In the genomic region with DNA sequence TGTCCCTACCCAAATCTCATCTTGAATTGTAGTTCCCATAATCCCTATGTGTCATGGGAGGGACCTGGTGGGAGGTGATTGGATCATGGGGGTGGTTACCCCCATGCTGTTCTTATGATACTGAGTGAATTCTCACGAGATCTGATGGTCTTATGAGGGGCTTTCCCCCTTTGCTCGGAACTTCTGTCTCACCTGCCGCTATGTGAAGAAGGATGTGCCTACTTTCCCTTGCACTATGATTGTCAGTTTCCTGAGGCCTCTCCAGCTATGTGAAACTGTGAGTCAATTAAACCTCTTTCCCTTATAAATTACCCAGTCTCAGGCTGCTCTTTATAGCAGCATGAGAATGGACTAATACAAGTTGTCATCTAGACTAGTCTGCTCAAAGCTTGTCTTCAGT, we compare ENCODE assay signal across 7 cellular contexts.
A peak's percentile ranks its signal among the peaks of the same experiment; 100 is the strongest.
DNase-seq lines count a peak whose midpoint lies in the region; ATAC-seq, FAIRE-seq and TF ChIP-seq lines count a peak whose summit lies in the region.
"Not testable (repeated sequence)": the region's sequence is repeated elsewhere in the genome, so short reads cannot be mapped to it uniquely, and the experiment has no call there.

No MANE protein-coding gene starts in this region.

- H3K27me3 Mint-ChIP-seq in Caco-2 (ENCODE audit: insufficient read depth, unreplicated experiment); MCF 10A (ENCODE audit: insufficient read depth, unreplicated experiment); neural progenitor cell (ENCODE audit: insufficient read depth, low read depth): not testable (repeated sequence)

- not testable (repeated sequence) for H3K9ac ChIP-seq in GM12878 (ENCODE audit: control insufficient read depth, insufficient read depth, low read length); H1 (replicated peaks in 1 of 4; ENCODE audit: extremely low read depth in 1 of 4, low read depth in 3 of 4, low read length in 3 of 4); endothelial cell of umbilical vein (replicated peaks; ENCODE audit: extremely low read depth, insufficient read depth, low read length); neural progenitor cell

- not testable (repeated sequence) for H3K4me3 ChIP-seq in Caco-2 (ENCODE audit: low read depth, low read length); HEK293 (ENCODE audit: low read depth, low read length); GM12878; H1 (ENCODE audit: extremely low read depth in 1 of 4, insufficient read depth in 2 of 4, low read depth in 3 of 4, low read length in 4 of 4); endothelial cell of umbilical vein (replicated peaks in 1 of 3; ENCODE audit: insufficient read depth in 1 of 3, low read depth in 1 of 3, low read length in 3 of 3); neural progenitor cell

- H3K27ac ChIP-seq in HEK293 (ENCODE audit: extremely low read depth, low read depth, low read length); GM12878 (ENCODE audit: control insufficient read depth, insufficient read depth); H1 (ENCODE audit: low read depth, low read length); endothelial cell of umbilical vein (ENCODE audit: insufficient read depth, low read depth, low read length); neural progenitor cell: not testable (repeated sequence)

- 47% methylated on average over 3 of the region's 3 CpGs for WGBS in GM12878 (ENCODE audit: insufficient coverage, insufficient replicate concordance, low lambda C conversion rate, missing lambda C conversion rate)
- 95% methylated on average over 3 of the region's 3 CpGs; no CpG with 5 or more reads in 1 of the 2 experiments for WGBS in H1 (ENCODE audit: extremely low coverage in 1 of 2, insufficient coverage in 1 of 2, insufficient read length in 1 of 2, insufficient replicate concordance in 2 of 2, low coverage in 1 of 2, low lambda C conversion rate in 2 of 2, missing lambda C conversion rate in 1 of 2), 2 experiments

- not testable (repeated sequence) for H4K5ac ChIP-seq in H1 (ENCODE audit: insufficient read length, low read depth, low read length)

- not testable (repeated sequence) for H3K9me3 ChIP-seq in Caco-2; HEK293 (ENCODE audit: control insufficient read depth, insufficient read depth, low read depth, low read length); GM12878 (replicated peaks; ENCODE audit: control insufficient read depth, insufficient read depth, low read length); endothelial cell of umbilical vein (replicated peaks; ENCODE audit: control insufficient read depth, insufficient read depth, low read length)
- H3K9me3 ChIP-seq in H1 (ENCODE audit: insufficient read depth in 2 of 2, low read depth in 1 of 2, low read length in 1 of 2) (peaks cover 10 to 18% of the 10 kb centered on the region in 2 experiments), neural progenitor cell (ENCODE audit: low read depth) (peaks cover 15% of the 10 kb centered on the region)

- TF ChIP-seq EP300 in GM12878 (IDR thresholded peaks at IDR 0.05; ENCODE audit: borderline replicate concordance in 1 of 2, control insufficient read depth in 1 of 2, low read depth in 2 of 2, low read length in 2 of 2); H1 (IDR thresholded peaks at IDR 0.05; ENCODE audit: borderline replicate concordance in 1 of 2, low read depth in 2 of 2, low read length in 2 of 2): not testable (repeated sequence)

- RAD21 ChIA-PET in GM12878 (lab: Charles Lee; ENCODE audit: unreplicated experiment), result not testable (repeated sequence)

- not testable (repeated sequence) for H2BK5ac ChIP-seq in H1 (ENCODE audit: low read depth, low read length)

- H3K56ac ChIP-seq in H1 (replicated peaks; ENCODE audit: insufficient read length, low read depth, low read length), result not testable (repeated sequence)

- not testable (repeated sequence) for FAIRE-seq in GM12878 (lab: Jason Lieb, UNC); H1 (lab: Jason Lieb, UNC)
- FAIRE-seq in endothelial cell of umbilical vein (lab: Jason Lieb, UNC), result peak; percentile 54

- H2AK5ac ChIP-seq in H1 (ENCODE audit: low read depth, low read length), result not testable (repeated sequence)

- H3K4ac ChIP-seq in H1 (replicated peaks; ENCODE audit: insufficient read length, low read depth, low read length), result not testable (repeated sequence)

- not testable (repeated sequence) for H2AFZ ChIP-seq in GM12878 (ENCODE audit: control insufficient read depth, low read depth, low read length); H1 (ENCODE audit: low read length); endothelial cell of umbilical vein (ENCODE audit: low read depth, low read length); neural progenitor cell (replicated peaks)

- not testable (repeated sequence) for H2BK120ac ChIP-seq in H1 (replicated peaks; ENCODE audit: low read depth, low read length)

- H3F3A ChIP-seq in neural progenitor cell (ENCODE audit: low read depth), result not testable (repeated sequence)

- SMC1A ChIA-PET in GM12878 (lab: Charles Lee; ENCODE audit: uncharacterized antibody, unreplicated experiment), result interaction anchor here (1.1 to 1.6 kb wide), 3 partner anchors 9 to 23 kb away, joined by 3 to 6 read pairs (median 3); no protein-coding TSS in a partner anchor

- TF ChIP-seq RAD21 in GM12878 (IDR thresholded peaks at IDR 0.05; ENCODE audit: insufficient read depth, low read depth, low read length); H1 (IDR thresholded peaks at IDR 0.05 in 1 of 2, conservative IDR thresholded peaks at IDR 0.05 in 1 of 2; ENCODE audit: low read depth in 2 of 2, low read length in 2 of 2): not testable (repeated sequence)

- not testable (repeated sequence) for H3K79me2 ChIP-seq in GM12878 (ENCODE audit: control insufficient read depth, insufficient read depth, low read length); H1 (ENCODE audit: control insufficient read depth in 1 of 2, insufficient read depth in 2 of 2, low read length in 2 of 2); endothelial cell of umbilical vein (ENCODE audit: control insufficient read depth, insufficient read depth, low read length); neural progenitor cell (ENCODE audit: low read depth)

- H3K9me3 Mint-ChIP-seq in Caco-2 (ENCODE audit: unreplicated experiment), result peaks cover 49% of the 10 kb centered on the region
- not testable (repeated sequence) for H3K9me3 Mint-ChIP-seq in MCF 10A (ENCODE audit: unreplicated experiment)
- H3K9me3 Mint-ChIP-seq in neural progenitor cell, result peaks cover 53% of the 10 kb centered on the region

- dilution Hi-C loops in endothelial cell of umbilical vein (cut with MboI; ENCODE audit: extremely low pct_ligation_motif_present, low sequenced_read_pairs), result not testable (repeated sequence)

- not testable (repeated sequence) for TF ChIP-seq POLR2A in GM12878 (IDR thresholded peaks at IDR 0.05; ENCODE audit: low read depth, low read length); H1 (IDR thresholded peaks at IDR 0.05; ENCODE audit: control extremely low read depth in 1 of 2, low read depth in 2 of 2, low read length in 2 of 2); endothelial cell of umbilical vein (IDR thresholded peaks at IDR 0.05; ENCODE audit: low read depth, low read length)

- in situ Hi-C loops in GM12878 (cut with MboI), result not testable (repeated sequence)

- not testable (repeated sequence) for H3K23me2 ChIP-seq in H1 (ENCODE audit: low read depth, low read length)

- CTCF ChIA-PET in Caco-2 (lab: Charles Lee); HEK293 (lab: Yijun Ruan, JAX); MCF 10A (lab: Yijun Ruan, JAX); H1 (lab: Charles Lee; ENCODE audit: partially characterized antibody); endothelial cell of umbilical vein (lab: Charles Lee): not testable (repeated sequence)
- CTCF ChIA-PET in GM12878 (lab: Yijun Ruan, JAX), result interaction anchor here (0.8 kb wide), 1 partner anchor 17 kb away, joined by 3 read pairs; no protein-coding TSS in a partner anchor

- H3K79me1 ChIP-seq in H1 (ENCODE audit: low read depth, low read length), result not testable (repeated sequence)

- not testable (repeated sequence) for H3K9me1 ChIP-seq in endothelial cell of umbilical vein (replicated peaks; ENCODE audit: control insufficient read depth, extremely low read depth, insufficient read depth, low read length)

- H3K27me3 ChIP-seq in Caco-2 (replicated peaks; ENCODE audit: control insufficient read depth, insufficient read depth, low read length); GM12878 (replicated peaks in 1 of 2; ENCODE audit: control insufficient read depth in 2 of 2, insufficient read depth in 2 of 2, low read length in 1 of 2); H1 (replicated peaks in 1 of 4; ENCODE audit: control insufficient read depth in 3 of 4, extremely low read depth in 1 of 4, insufficient read depth in 3 of 4, low read length in 3 of 4); endothelial cell of umbilical vein (ENCODE audit: control insufficient read depth in 2 of 2, insufficient read depth in 2 of 2, low read length in 2 of 2); neural progenitor cell: not testable (repeated sequence)

- H3K14ac ChIP-seq in H1 (ENCODE audit: insufficient read length), result not testable (repeated sequence)

- H3K27ac Mint-ChIP-seq in Caco-2 (ENCODE audit: unreplicated experiment) (peak overlapping the region; percentile 45), MCF 10A (ENCODE audit: low read depth, unreplicated experiment) (peak overlapping the region; percentile 50), neural progenitor cell (peak overlapping the region; percentile 9)

- not testable (repeated sequence) for H4K91ac ChIP-seq in H1 (replicated peaks; ENCODE audit: insufficient read length, low read length)

- H3K4me1 Mint-ChIP-seq in Caco-2 (ENCODE audit: low read depth, unreplicated experiment); neural progenitor cell: not testable (repeated sequence)
- peaks cover 25% of the 10 kb centered on the region for H3K4me1 Mint-ChIP-seq in MCF 10A (ENCODE audit: insufficient read depth, unreplicated experiment)

- not testable (repeated sequence) for H4K20me1 ChIP-seq in GM12878 (ENCODE audit: control insufficient read depth, insufficient read depth); H1 (replicated peaks in 1 of 2; ENCODE audit: control insufficient read depth in 1 of 2, insufficient read depth in 2 of 2, low read length in 2 of 2); endothelial cell of umbilical vein (replicated peaks; ENCODE audit: control insufficient read depth, extremely low read depth, insufficient read depth, low read length); neural progenitor cell (ENCODE audit: low read depth)

- H4K8ac ChIP-seq in H1 (ENCODE audit: extremely low read depth, insufficient read depth, low read length), result not testable (repeated sequence)

- H3K23ac ChIP-seq in H1 (ENCODE audit: insufficient read length), result not testable (repeated sequence)

- intact Hi-C loops in Caco-2 (cut with micrococcal nuclease; ENCODE audit: unreplicated experiment); GM12878 (cut with micrococcal nuclease; ENCODE audit: unreplicated experiment); MCF 10A (cut with micrococcal nuclease); endothelial cell of umbilical vein (cut with micrococcal nuclease): not testable (repeated sequence)

- POLR2A ChIA-PET in Caco-2 (lab: Charles Lee); HEK293 (lab: Yijun Ruan, JAX); GM12878 (lab: Charles Lee); H1 (lab: Charles Lee; ENCODE audit: partially characterized antibody); endothelial cell of umbilical vein (lab: Charles Lee): not testable (repeated sequence)
- POLR2A ChIA-PET in MCF 10A (lab: Yijun Ruan, JAX), result interaction anchor here (1.0 to 1.2 kb wide), 4 partner anchors 17 to 1202 kb away, joined by 3 to 4 read pairs (median 3); no protein-coding TSS in a partner anchor

- H3K36me3 Mint-ChIP-seq in Caco-2 (ENCODE audit: insufficient read depth, unreplicated experiment); MCF 10A (ENCODE audit: insufficient read depth, unreplicated experiment): not testable (repeated sequence)
- H3K36me3 Mint-ChIP-seq in neural progenitor cell, result peaks cover 26% of the 10 kb centered on the region

- H3K18ac ChIP-seq in H1 (ENCODE audit: extremely low read depth, low read length), result not testable (repeated sequence)

- not testable (repeated sequence) for H2BK15ac ChIP-seq in H1 (ENCODE audit: low read length)

- DNase-seq in Caco-2; GM12878 (ENCODE audit: low read depth, low spot score); MCF 10A (ENCODE audit: unreplicated experiment); H1 (ENCODE audit: low read depth in 1 of 2, low spot score in 2 of 2); endothelial cell of umbilical vein (ENCODE audit: low read depth, low spot score); neural progenitor cell (ENCODE audit: low spot score): not testable (repeated sequence)

- not testable (repeated sequence) for BruUV-seq in Caco-2 (replicated peaks; lab: Mats Ljungman, UMichigan); GM12878 (replicated peaks; lab: Mats Ljungman, UMichigan); MCF 10A (replicated peaks; lab: Mats Ljungman, UMichigan); endothelial cell of umbilical vein (replicated peaks; lab: Mats Ljungman, UMichigan)

- H3K4me2 ChIP-seq in GM12878 (ENCODE audit: control insufficient read depth, insufficient read depth); H1 (ENCODE audit: insufficient read depth in 1 of 2, low read depth in 2 of 2, low read length in 2 of 2); endothelial cell of umbilical vein (ENCODE audit: insufficient read depth, low read length); neural progenitor cell: not testable (repeated sequence)

- not testable (repeated sequence) for H3K4me1 ChIP-seq in Caco-2; HEK293 (ENCODE audit: control insufficient read depth, insufficient read depth, low read length); GM12878 (ENCODE audit: control insufficient read depth, insufficient read depth, low read length); H1 (replicated peaks in 1 of 4; ENCODE audit: control insufficient read depth in 3 of 4, insufficient read depth in 4 of 4, low read length in 3 of 4); endothelial cell of umbilical vein (ENCODE audit: control insufficient read depth, extremely low read depth, insufficient read depth, low read length); neural progenitor cell

- H2BK12ac ChIP-seq in H1 (ENCODE audit: low read depth, low read length), result not testable (repeated sequence)

- not testable (repeated sequence) for H3K4me3 Mint-ChIP-seq in Caco-2 (ENCODE audit: unreplicated experiment); MCF 10A (ENCODE audit: unreplicated experiment); neural progenitor cell

- TF ChIP-seq CTCF in Caco-2 (IDR thresholded peaks at IDR 0.05; ENCODE audit: insufficient read depth in 1 of 2, low read depth in 1 of 2, low read length in 1 of 2, severe bottlenecking in 1 of 2, unreplicated experiment in 1 of 2); HEK293 (tag by site-specific recombination; IDR thresholded peaks at IDR 0.05); GM12878 (IDR thresholded peaks at IDR 0.05 in 2 of 3, conservative IDR thresholded peaks at IDR 0.05 in 1 of 3; ENCODE audit: control insufficient read depth in 2 of 3, extremely low read depth in 1 of 3, insufficient read depth in 1 of 3, low read depth in 3 of 3, low read length in 3 of 3); MCF 10A (IDR thresholded peaks at IDR 0.05; ENCODE audit: unreplicated experiment); H1 (IDR thresholded peaks at IDR 0.05; ENCODE audit: control extremely low read depth in 1 of 3, insufficient read depth in 1 of 3, low read depth in 1 of 3, low read length in 3 of 3); endothelial cell of umbilical vein (IDR thresholded peaks at IDR 0.05; ENCODE audit: extremely low read depth in 1 of 2, insufficient read depth in 1 of 2, low read depth in 1 of 2, low read length in 2 of 2); neural progenitor cell (IDR thresholded peaks at IDR 0.05): not testable (repeated sequence)

- not testable (repeated sequence) for H3K36me3 ChIP-seq in Caco-2 (ENCODE audit: control insufficient read depth, insufficient read depth, low read length); HEK293 (ENCODE audit: control insufficient read depth in 2 of 2, insufficient read depth in 1 of 2, low read length in 2 of 2); GM12878 (ENCODE audit: control insufficient read depth in 2 of 2, insufficient read depth in 2 of 2, low read length in 1 of 2); H1 (ENCODE audit: control insufficient read depth in 2 of 4, insufficient read depth in 4 of 4, low read length in 3 of 4); endothelial cell of umbilical vein (ENCODE audit: control insufficient read depth in 2 of 2, extremely low read depth in 1 of 2, insufficient read depth in 2 of 2, low read length in 2 of 2)
- peaks cover 17% of the 10 kb centered on the region for H3K36me3 ChIP-seq in neural progenitor cell

- 0 out of 2 replicates have a peak overlapping the region, but pooled peaks have one; percentile 38 for H2BK20ac ChIP-seq in H1 (ENCODE audit: low read length)

- not testable (repeated sequence) for ATAC-seq in GM12878
